Comparison of ENCODE assay signal across 8 cellular contexts in the genomic region with DNA sequence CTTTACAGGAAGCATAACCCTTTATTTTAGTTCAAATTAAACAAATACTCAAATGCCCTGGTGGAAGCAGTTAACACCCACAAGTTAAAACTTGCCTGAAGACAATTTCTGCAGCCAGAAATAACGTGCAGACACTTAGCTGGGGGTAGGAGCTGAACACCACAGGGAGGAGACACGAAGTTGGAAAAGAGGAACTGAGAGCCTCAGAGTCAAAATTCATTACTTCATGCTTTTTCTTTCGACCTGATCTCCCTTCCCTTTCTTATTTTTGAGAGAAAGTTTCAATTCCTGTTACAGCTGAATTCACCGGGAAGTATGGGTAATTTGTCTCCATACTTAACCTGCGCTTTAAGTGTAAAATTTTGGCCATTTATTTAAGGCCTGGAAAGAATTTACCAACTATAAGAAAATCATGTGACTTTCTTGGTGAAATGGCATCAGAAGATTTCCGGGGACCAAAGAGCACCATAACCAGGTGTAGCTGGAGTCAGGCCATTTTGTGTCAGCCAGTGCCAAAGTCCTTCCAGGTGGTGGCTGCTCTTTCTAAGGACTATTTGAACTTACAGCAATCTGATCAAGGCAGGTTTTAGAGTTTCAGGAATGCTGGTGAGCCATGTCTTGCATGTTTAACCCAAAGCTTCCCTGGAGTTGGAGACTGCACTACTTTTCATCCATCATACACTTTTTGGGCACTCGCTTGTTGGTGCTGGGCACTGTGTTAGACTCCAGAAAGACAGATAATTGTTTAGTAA. TPM values are rescaled to one million over a fixed set of nuclear protein-coding genes. Genes with fewer than 3 reads are reported as not detected.
A peak's percentile ranks its signal among the peaks of the same experiment; 100 is the strongest.
DNase-seq lines count a peak whose midpoint lies in the region; ATAC-seq, FAIRE-seq and TF ChIP-seq lines count a peak whose summit lies in the region.

No MANE protein-coding gene starts in this region.

- H3K9me2 ChIP-seq in PC-3 (replicated peaks; ENCODE audit: low read length): no peaks in the 10 kb centered on the region

- no peak for TF ChIP-seq CTCF in dorsolateral prefrontal cortex (IDR thresholded peaks at IDR 0.05 in 54 of 56, conservative IDR thresholded peaks at IDR 0.05 in 2 of 56; ENCODE audit: low read depth in 1 of 56, partially characterized antibody in 56 of 56)
- no peak for TF ChIP-seq CTCF in PC-3 (conservative IDR thresholded peaks at IDR 0.05; ENCODE audit: low read depth, low read length)

- H4K20me1 ChIP-seq in PC-3 (ENCODE audit: low read length): no peaks in the 10 kb centered on the region

- no peaks in the 10 kb centered on the region for H3K9me3 ChIP-seq in PC-3 (ENCODE audit: low read length)

- H3K36me3 ChIP-seq in PC-3 (ENCODE audit: low read depth, low read length): no peaks in the 10 kb centered on the region; the same call in 1 of the 2 replicates

- DNase-seq in GF-D8 (lab: John Stamatoyannopoulos, UW) (peak; percentile 73), dorsolateral prefrontal cortex (no peak), substantia nigra (lab: John Stamatoyannopoulos, UW) (peak in 2 of 49 donors; percentile 10 to 20), PC-3 (no peak), RCC 7860 (ENCODE audit: low spot score) (no peak)
- no peak for DNase-seq in stimulated activated naive CD4-positive, alpha-beta T cell treated with Interleukin-2 at 50 U/mL for 16 hours (lab: John Stamatoyannopoulos, UW)

- no TSS peak for BruUV-seq in PC-3 (replicated peaks; lab: Mats Ljungman, UMichigan)

- H3K4me1 ChIP-seq in PC-3 (ENCODE audit: insufficient read depth, low read length): peaks cover 10% of the 10 kb centered on the region

- H3K27me3 ChIP-seq in dorsolateral prefrontal cortex: no peaks in the 10 kb centered on the region
- H3K27me3 ChIP-seq in PC-3 (ENCODE audit: low read length): no peaks in the 10 kb centered on the region

- peak overlapping the region in 32 of 59 donors; percentile 2 to 77 (median 39) for H3K27ac ChIP-seq in dorsolateral prefrontal cortex
- peak overlapping the region; percentile 43 for H3K27ac ChIP-seq in substantia nigra (ENCODE audit: low read depth, low read length, poor library complexity, severe bottlenecking)
- H3K27ac ChIP-seq in PC-3 (ENCODE audit: low read length): no peak overlapping the region

- H3F3A ChIP-seq in PC-3 (ENCODE audit: low read length, unreplicated experiment): no peaks in the 10 kb centered on the region

- CTCF ChIA-PET in PC-3 (lab: Charles Lee): interaction anchor here (0.5 to 1.6 kb wide), 19 partner anchors 22 to 487 kb away, joined by 3 to 31 read pairs (median 4); no protein-coding TSS in a partner anchor

- H3K79me2 ChIP-seq in PC-3 (ENCODE audit: low read length): no peaks in the 10 kb centered on the region

- POLR2A ChIA-PET in PC-3 (lab: Charles Lee; ENCODE audit: unreplicated experiment): interaction anchor here (0.6 kb wide), 2 partner anchors 51 to 257 kb away, joined by 3 to 7 read pairs; no protein-coding TSS in a partner anchor

- no peak overlapping the region for H3K4me3 ChIP-seq in dorsolateral prefrontal cortex
- no peak overlapping the region for H3K4me3 ChIP-seq in PC-3 (ENCODE audit: low read length)

- H2AFZ ChIP-seq in PC-3 (ENCODE audit: low read length): no peak overlapping the region

- no peak overlapping the region for H3K9ac ChIP-seq in PC-3 (ENCODE audit: low read length)

- FAIRE-seq in RCC 7860 (lab: Jason Lieb, UNC): no peak

- no peak overlapping the region for H3K4me2 ChIP-seq in PC-3 (ENCODE audit: low read length)

- peak; percentile 77 for ATAC-seq in GM21381 (IDR thresholded peaks at IDR 0.05; ENCODE audit: unreplicated experiment)
- peak; percentile 38 for ATAC-seq in HG03558 (IDR thresholded peaks at IDR 0.05; ENCODE audit: extremely low read depth, unreplicated experiment)
- ATAC-seq in PC-3: no peak

- intact Hi-C loops in dorsolateral prefrontal cortex (cut with DNase I) (loop anchor here (5.0 kb wide), 2 partner anchors 87 to 247 kb away; no protein-coding TSS in a partner anchor), PC-3 (cut with micrococcal nuclease) (no loop called here)

RNA-seq across cellular contexts. Expression of a gene that starts 46.5 kb away (rescaled TPM):
- total RNA-seq in dorsolateral prefrontal cortex (10 to 100 TPM in 100 of 120 experiments, 1 to 10 TPM in 20; 7.7 to 20.0 (median 11.9) TPM), PC-3 (2014; rRNA removed) (2.1 and 2.5 TPM in 2 replicates)
